In the genomic region with DNA sequence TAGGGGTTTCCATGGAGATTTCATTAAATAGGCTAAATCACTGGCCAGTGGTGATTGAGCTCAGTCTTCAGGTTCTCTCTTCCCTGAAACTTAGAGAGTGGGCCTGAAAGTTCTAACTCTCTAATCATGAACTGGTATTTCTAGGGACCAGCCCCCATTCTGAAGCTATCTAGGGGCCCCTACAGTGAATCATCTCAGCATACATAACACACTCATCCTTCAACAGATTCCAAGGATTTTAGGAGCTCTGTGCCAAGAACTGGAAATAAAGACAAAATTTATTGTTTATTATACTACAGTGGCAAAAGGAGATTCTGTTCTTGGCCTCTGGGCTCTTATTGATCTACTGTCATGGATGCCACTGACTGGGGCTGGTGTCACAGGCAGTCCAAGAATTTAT, we compare ENCODE assay signal across 20 cellular contexts.
"Had no signal": no experiment of that assay in that cellular context is flagged by ENCODE, and none has a peak within 500 bp of the region (broad histone marks: within the 10 kb centered on the region; RNA-seq: fewer than 3 reads in every experiment).

No MANE protein-coding gene starts in this region.

- DNase-seq: activated CD4-positive, alpha-beta memory T cell treated with anti-CD3 and anti-CD28 coated beads, Interleukin-2, amount 10 ng/mL, durations not matched to agents 7 days and 5 days; activated CD4-positive, alpha-beta T cell treated with anti-CD3 and anti-CD28 coated beads for 36 hours; activated CD4-positive, alpha-beta T cell treated with anti-CD3 and anti-CD28 coated beads, Interleukin-2, amount 50 U/mL, for 1 hour; activated gamma-delta T cell treated with Interleukin-2 at 50 U/mL for 16 hours; activated naive CD4-positive, alpha-beta T cell treated with anti-CD3 and anti-CD28 coated beads, Interleukin-2, amount 10 ng/mL, durations not matched to agents 7 days and 5 days; activated naive CD8-positive, alpha-beta T cell treated with anti-CD3 and anti-CD28 coated beads, Interleukin-2, amount 10 ng/mL, durations not matched to agents 7 days and 5 days; activated T-cell treated with anti-CD3 and anti-CD28 coated beads, Interleukin-2, amount 50 U/mL, for 72 hours; aorta; body of pancreas; MG63; NCI-H1105; NCI-H1436; NCI-H187; NCI-H2081; NCI-H446; NCI-H524; PC-9; SIG-M5; T-helper 1 cell; WERI-Rb-1 had no signal

- H3K27ac ChIP-seq: body of pancreas, PC-9, WERI-Rb-1 had no signal

- H3K9me3 ChIP-seq: body of pancreas, MG63 had no signal

- H3K4me3 ChIP-seq: body of pancreas, MG63, PC-9 had no signal

- H3K36me3 ChIP-seq: MG63, WERI-Rb-1 had no signal

- H2AFZ ChIP-seq: PC-9 had no signal

- H3K4me2 ChIP-seq: PC-9 had no signal

- H3K4me1 ChIP-seq: body of pancreas had no signal

- H3K27me3 ChIP-seq: body of pancreas, MG63 had no signal
